Comparison of ENCODE assay signal across 13 cellular contexts in the genomic region with DNA sequence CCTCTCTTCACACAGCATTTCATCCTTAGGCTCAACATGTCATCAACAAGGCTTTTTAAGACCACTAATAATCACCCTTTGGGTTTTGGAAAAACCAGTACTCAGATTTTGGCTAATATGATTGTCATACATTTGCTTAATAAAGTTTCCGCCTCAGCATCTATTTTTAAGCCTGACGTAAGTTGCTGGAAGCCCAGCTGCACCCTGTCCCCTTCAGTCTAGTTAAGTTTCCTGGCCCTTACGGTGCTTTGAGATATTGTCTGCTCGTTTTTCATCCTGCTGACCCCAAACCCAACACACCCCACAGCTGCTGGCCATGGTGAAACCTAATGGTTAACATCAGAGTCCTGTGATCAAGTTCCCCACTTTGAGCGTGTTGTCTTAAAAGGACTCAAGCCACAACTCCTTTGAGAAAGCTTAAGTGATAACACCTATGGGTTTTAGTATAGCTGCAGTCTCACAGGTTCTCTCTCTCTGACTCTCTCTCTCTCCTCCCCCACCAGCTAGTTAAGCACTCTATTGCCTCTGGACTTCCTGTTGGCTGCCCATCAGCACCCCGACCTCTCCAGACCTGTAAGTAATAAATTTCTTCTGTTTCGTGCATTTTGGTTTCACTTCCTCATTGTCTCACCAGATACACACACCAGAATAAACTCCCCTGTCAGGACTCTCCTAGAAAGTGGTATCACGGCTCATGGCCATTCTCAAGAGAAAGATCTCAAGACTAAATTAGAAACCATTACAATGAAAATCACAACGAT.
DNase-seq lines count a peak whose midpoint lies in the region; ATAC-seq, FAIRE-seq and TF ChIP-seq lines count a peak whose summit lies in the region.
"Had no signal": no experiment of that assay in that cellular context is flagged by ENCODE, and none has a peak within 500 bp of the region (broad histone marks: within the 10 kb centered on the region; RNA-seq: fewer than 3 reads in every experiment).

No MANE protein-coding gene starts in this region.

- no peaks in the 10 kb centered on the region for H3K36me3 ChIP-seq in K562 (ENCODE audit: control insufficient read depth, insufficient read depth, low read length)
- no peaks in the 10 kb centered on the region for H3K36me3 ChIP-seq in HepG2 (replicated peaks in 1 of 2; ENCODE audit: control insufficient read depth in 1 of 2, insufficient read depth in 2 of 2, low read length in 2 of 2)
- H3K36me3 ChIP-seq: brain microvascular endothelial cell had no signal

- TF ChIP-seq EP300 in K562 (IDR thresholded peaks at IDR 0.05; ENCODE audit: low read length) (no peak), HepG2 (IDR thresholded peaks at IDR 0.05; ENCODE audit: low read depth in 2 of 2, low read length in 2 of 2) (no peak), HepG2 (CRISPR knock-in tag; IDR thresholded peaks at IDR 0.05; ENCODE audit: borderline replicate concordance) (no peak)

- FAIRE-seq in K562 (lab: Jason Lieb, UNC) (no peak), HepG2 (lab: Jason Lieb, UNC) (no peak)

- H3K4me1 ChIP-seq in K562 (replicated peaks in 1 of 2; ENCODE audit: control insufficient read depth in 2 of 2, insufficient read depth in 2 of 2, low read length in 2 of 2) (no peaks in the 10 kb centered on the region), HepG2 (ENCODE audit: insufficient read depth, low read length) (no peaks in the 10 kb centered on the region)

- WGBS in K562 (ENCODE audit: insufficient coverage, low coverage, missing lambda C conversion rate) = 2% methylated on average over 9 of the region's 9 CpGs
- 53 to 57% methylated on average over 9 of the region's 9 CpGs for WGBS in lower leg skin, 2 donors
- 17% methylated on average over 9 of the region's 9 CpGs for WGBS in HepG2 (ENCODE audit: low lambda C conversion rate)

- TF ChIP-seq CTCF in GM13976 (IDR thresholded peaks at IDR 0.05; ENCODE audit: borderline replicate concordance, control extremely low read depth, extremely low read depth, insufficient read depth, missing control alignments) (no peak), K562 (IDR thresholded peaks at IDR 0.05 in 2 of 3, conservative IDR thresholded peaks at IDR 0.05 in 1 of 3; ENCODE audit: insufficient read depth in 2 of 3, low read depth in 1 of 3, low read length in 3 of 3) (no peak), lower leg skin (IDR thresholded peaks at IDR 0.05) (no peak), HepG2 (CRISPR knock-in tag; IDR thresholded peaks at IDR 0.05) (no peak)

- in situ Hi-C loops in GM13976 (cut with MboI; ENCODE audit: low sequenced_read_pairs, unreplicated experiment) = no loop called here
- in situ Hi-C loops in K562 (cut with MboI) = no loop called here
- in situ Hi-C loops in HepG2 (cut with HindIII; ENCODE audit: extremely low pct_ligation_motif_present, low pct_unique_long_range_greater_than_20kb) = no loop called here

- H3K79me2 ChIP-seq in K562 (ENCODE audit: control insufficient read depth, insufficient read depth, low read length) = no peaks in the 10 kb centered on the region
- H3K79me2 ChIP-seq in HepG2 (ENCODE audit: insufficient read depth, low read length) = no peaks in the 10 kb centered on the region

- intact Hi-C loops in K562 (cut with micrococcal nuclease) = no loop called here
- intact Hi-C loops in lower leg skin (cut with DNase I; ENCODE audit: low total_unique reads) = no loop called here
- intact Hi-C loops in HepG2 (cut with micrococcal nuclease; ENCODE audit: unreplicated experiment) = no loop called here

- POLR2A ChIA-PET in K562 (lab: Yijun Ruan, JAX) = no interaction called here
- POLR2A ChIA-PET in HepG2 (lab: Yijun Ruan, JAX) = no interaction called here

- no peak overlapping the region for H2AFZ ChIP-seq in K562 (ENCODE audit: low read depth, low read length)
- no peak overlapping the region for H2AFZ ChIP-seq in HepG2 (ENCODE audit: low read length)

- no peaks in the 10 kb centered on the region for H3K9me1 ChIP-seq in K562 (ENCODE audit: control insufficient read depth, insufficient read depth, low read length)

- TF ChIP-seq POLR2A in K562 (conservative IDR thresholded peaks at IDR 0.05) (no peak), lower leg skin (IDR thresholded peaks at IDR 0.05) (no peak), HepG2 (IDR thresholded peaks at IDR 0.05; ENCODE audit: insufficient read depth in 1 of 2, low read depth in 2 of 2, low read length in 2 of 2) (no peak)

- DNase-seq in GM13976 (ENCODE audit: low spot score) = peak; percentile 22
- DNase-seq in K562 (ENCODE audit: extremely low read depth in 1 of 4, low spot score in 3 of 4) = peak in 1 of 4 experiments; percentile 8
- no peak for DNase-seq in lower leg skin (ENCODE audit: low spot score in 2 of 2)
- DNase-seq in left lobe of liver (ENCODE audit: low spot score) = no peak
- DNase-seq in HepG2 (ENCODE audit: low spot score) = no peak
- DNase-seq in NCI-H226 = no peak
- DNase-seq: brain microvascular endothelial cell, left colon, NCI-H82, T-helper 9 cell had no signal

- H3K9me3 ChIP-seq in K562 (replicated peaks; ENCODE audit: control insufficient read depth, insufficient read depth, low read depth, low read length) (no peaks in the 10 kb centered on the region; the same call in 1 of the 2 replicates), HepG2 (ENCODE audit: low read length) (peaks cover 96% of the 10 kb centered on the region)

- CTCF ChIA-PET in K562 (lab: Yijun Ruan, JAX; ENCODE audit: low intra/inter-chr PET ratio) = no interaction called here
- CTCF ChIA-PET in HepG2 (lab: Yijun Ruan, JAX; ENCODE audit: low intra/inter-chr PET ratio, low total read pairs) = no interaction called here

- no peak overlapping the region for H3K27ac ChIP-seq in K562 (ENCODE audit: extremely low read depth, low read depth, low read length)
- no peak overlapping the region for H3K27ac ChIP-seq in HepG2 (ENCODE audit: extremely low read length, insufficient read depth, low read length)
- H3K27ac ChIP-seq: brain microvascular endothelial cell had no signal

- TF ChIP-seq RAD21 in K562 (CRISPR knock-in tag; conservative IDR thresholded peaks at IDR 0.05 in 1 of 2, IDR thresholded peaks at IDR 0.05 in 1 of 2) (no peak), HepG2 (CRISPR knock-in tag; IDR thresholded peaks at IDR 0.05) (no peak)

- no TSS peak for BruUV-seq in K562 (replicated peaks; lab: Mats Ljungman, UMichigan)
- BruUV-seq in HepG2 (replicated peaks; lab: Mats Ljungman, UMichigan) = no TSS peak

- H3K9ac ChIP-seq in K562 (ENCODE audit: insufficient read depth in 1 of 2, low read depth in 2 of 2, low read length in 2 of 2) = no peak overlapping the region
- no peak overlapping the region for H3K9ac ChIP-seq in HepG2 (ENCODE audit: insufficient read depth, low read depth, low read length)

- no peak overlapping the region; the same call in 1 of the 2 replicates for H3K4me2 ChIP-seq in K562 (ENCODE audit: insufficient read depth, low read length)
- no peak overlapping the region for H3K4me2 ChIP-seq in HepG2 (ENCODE audit: low read depth, low read length)

- ATAC-seq in GM21529 (IDR thresholded peaks at IDR 0.05; ENCODE audit: unreplicated experiment) (peak; percentile 85), HG03457 (IDR thresholded peaks at IDR 0.05; ENCODE audit: unreplicated experiment) (peak; percentile 83), K562 (no peak; the same call in 2 of the 3 replicates), left lobe of liver (no peak), HepG2 (no peak)
- ATAC-seq: esophagus mucosa, left colon had no signal

- H4K20me1 ChIP-seq in K562 (replicated peaks; ENCODE audit: control insufficient read depth, insufficient read depth, low read length) (no peaks in the 10 kb centered on the region), HepG2 (ENCODE audit: insufficient read depth, low read length) (no peaks in the 10 kb centered on the region)

- H3K27me3 ChIP-seq in K562 (ENCODE audit: control insufficient read depth in 2 of 2, insufficient read depth in 2 of 2, low read length in 2 of 2) = no peaks in the 10 kb centered on the region
- no peaks in the 10 kb centered on the region for H3K27me3 ChIP-seq in HepG2 (ENCODE audit: control insufficient read depth in 1 of 2, insufficient read depth in 2 of 2, low read length in 2 of 2)
- H3K27me3 ChIP-seq: brain microvascular endothelial cell had no signal

- H3K4me3 ChIP-seq in K562 = no peak overlapping the region
- H3K4me3 ChIP-seq in lower leg skin (ENCODE audit: low read depth, poor library complexity, severe bottlenecking) = no peak overlapping the region
- H3K4me3 ChIP-seq in HepG2 (replicated peaks in 1 of 3; ENCODE audit: insufficient read depth in 1 of 3, low read depth in 2 of 3, low read length in 3 of 3) = no peak overlapping the region

TF ChIP-seq in K562, 482 proteins besides CTCF, POLR2A, EP300 and RAD21 (continues in another document):
- TF ChIP-seq ELF4 (CRISPR knock-in tag; IDR thresholded peaks at IDR 0.05) (no peak), ZBTB7A (IDR thresholded peaks at IDR 0.05; ENCODE audit: borderline replicate concordance, control insufficient read depth, low read depth, low read length) (no peak), TBL1XR1 (IDR thresholded peaks at IDR 0.05; ENCODE audit: low read length in 2 of 2) (no peak), RNF2 (IDR thresholded peaks at IDR 0.05) (no peak), PHTF2 (CRISPR knock-in tag; IDR thresholded peaks at IDR 0.05) (no peak), NONO (IDR thresholded peaks at IDR 0.05; ENCODE audit: low read depth in 2 of 2, low read length in 1 of 2) (no peak), HMG20B (CRISPR knock-in tag; IDR thresholded peaks at IDR 0.05) (no peak)

TF ChIP-seq in HepG2, 621 proteins besides CTCF, POLR2A, EP300 and RAD21 (continues in another document):
- TF ChIP-seq, protein P1, sequence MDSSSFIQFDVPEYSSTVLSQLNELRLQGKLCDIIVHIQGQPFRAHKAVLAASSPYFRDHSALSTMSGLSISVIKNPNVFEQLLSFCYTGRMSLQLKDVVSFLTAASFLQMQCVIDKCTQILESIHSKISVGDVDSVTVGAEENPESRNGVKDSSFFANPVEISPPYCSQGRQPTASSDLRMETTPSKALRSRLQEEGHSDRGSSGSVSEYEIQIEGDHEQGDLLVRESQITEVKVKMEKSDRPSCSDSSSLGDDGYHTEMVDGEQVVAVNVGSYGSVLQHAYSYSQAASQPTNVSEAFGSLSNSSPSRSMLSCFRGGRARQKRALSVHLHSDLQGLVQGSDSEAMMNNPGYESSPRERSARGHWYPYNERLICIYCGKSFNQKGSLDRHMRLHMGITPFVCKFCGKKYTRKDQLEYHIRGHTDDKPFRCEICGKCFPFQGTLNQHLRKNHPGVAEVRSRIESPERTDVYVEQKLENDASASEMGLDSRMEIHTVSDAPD (CRISPR knock-in tag; IDR thresholded peaks at IDR 0.05) = no peak
- TF ChIP-seq MED1 (CRISPR knock-in tag; IDR thresholded peaks at IDR 0.05) (no peak), ZNF674 (CRISPR knock-in tag; IDR thresholded peaks at IDR 0.05; ENCODE audit: low read depth) (no peak), SOX6 (IDR thresholded peaks at IDR 0.05) (no peak), SOX6 (CRISPR knock-in tag; IDR thresholded peaks at IDR 0.05) (no peak), ZFP82 (CRISPR knock-in tag; IDR thresholded peaks at IDR 0.05; ENCODE audit: borderline replicate concordance) (no peak), ZNF232 (CRISPR knock-in tag; IDR thresholded peaks at IDR 0.05; ENCODE audit: borderline replicate concordance) (no peak)

Comparison
In these comparisons a context has a peak if more than half of its experiments do, and no peak if none do; other contexts are left out.
1. ATAC-seq: peak in GM21529 (single experiment) and HG03457 (single experiment); none in K562 (single experiment), left lobe of liver (single experiment) and HepG2 (single experiment).